In the genomic region with DNA sequence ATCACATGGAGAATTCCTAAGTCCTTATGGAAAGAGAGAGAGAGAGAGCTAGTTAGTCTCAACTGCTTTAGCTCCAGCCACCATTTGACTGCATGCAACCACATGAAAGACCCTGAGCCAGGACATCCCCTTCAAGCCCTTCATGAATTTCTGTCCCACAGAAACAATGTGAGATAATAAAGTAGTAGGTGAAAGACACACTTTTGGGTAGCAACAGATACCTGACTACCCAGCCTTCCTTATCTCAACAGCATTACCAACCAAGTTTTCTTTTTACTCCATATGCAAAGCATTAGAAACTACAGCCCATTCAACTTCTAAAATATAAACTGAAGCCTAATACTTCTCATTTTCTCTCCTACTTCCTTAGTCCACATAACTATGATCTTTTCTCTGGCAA, we compare ENCODE assay signal across 20 cellular contexts. TPM values are rescaled to one million over a fixed set of nuclear protein-coding genes. Genes with fewer than 3 reads are reported as not detected.
DNase-seq lines count a peak whose midpoint lies in the region; ATAC-seq lines count a peak whose summit lies in the region.
"Had no signal": no experiment of that assay in that cellular context is flagged by ENCODE, and none has a peak within 500 bp of the region (broad histone marks: within the 10 kb centered on the region; RNA-seq: fewer than 3 reads in every experiment).

No MANE protein-coding gene starts in this region.

- CTCF ChIA-PET in activated CD4-positive, alpha-beta T cell treated with anti-CD3 and anti-CD28 coated beads, Interleukin-2, amount 10 ng/mL, durations not matched to agents 7 days and 5 days (lab: Charles Lee) = interaction anchor here (0.9 to 1.0 kb wide), 2 partner anchors 10 to 16 kb away, joined by 3 to 4 read pairs; no protein-coding TSS in a partner anchor
- CTCF ChIA-PET in CD8-positive, alpha-beta memory T cell (lab: Charles Lee) = interaction anchor here (1.8 kb wide), 1 partner anchor 10 kb away, joined by 6 read pairs; no protein-coding TSS in a partner anchor
- CTCF ChIA-PET in activated CD8-positive, alpha-beta T cell treated with anti-CD3 and anti-CD28 coated beads, Interleukin-2, amount 10 ng/mL, durations not matched to agents 7 days and 5 days (lab: Charles Lee) = interaction anchor here (0.8 to 2.4 kb wide), 3 partner anchors 11 to 65 kb away, joined by 3 to 9 read pairs (median 5); no protein-coding TSS in a partner anchor

- H3K4me1 ChIP-seq in CD8-positive, alpha-beta memory T cell (ENCODE audit: insufficient read depth, low read length) = peaks cover 64% of the 10 kb centered on the region

- H3K27ac ChIP-seq in CD8-positive, alpha-beta memory T cell (ENCODE audit: low read depth, low read length) = no peak overlapping the region
- H3K27ac ChIP-seq: BLaER1 had no signal

- no peaks in the 10 kb centered on the region for H3K27me3 ChIP-seq in CD8-positive, alpha-beta memory T cell (ENCODE audit: insufficient read depth, low read length, poor library complexity, severe bottlenecking)
- H3K27me3 ChIP-seq: BLaER1 had no signal

- no peak for ATAC-seq in activated CD8-positive, alpha-beta T cell treated with anti-CD3 and anti-CD28 coated beads, Interleukin-2, amount 10 ng/mL, durations not matched to agents 7 days and 5 days
- no peak for ATAC-seq in naive thymus-derived CD8-positive, alpha-beta T cell
- ATAC-seq in GM19351 (IDR thresholded peaks at IDR 0.05; ENCODE audit: unreplicated experiment) = no peak
- ATAC-seq: HepG2 had no signal

- peaks cover 59% of the 10 kb centered on the region for H3K4me1 Mint-ChIP-seq in activated CD4-positive, alpha-beta T cell treated with anti-CD3 and anti-CD28 coated beads, Interleukin-2, amount 10 ng/mL, durations not matched to agents 7 days and 5 days
- H3K4me1 Mint-ChIP-seq in CD8-positive, alpha-beta memory T cell = peaks cover 60 to 68% (median 66%) of the 10 kb centered on the region in 3 donors
- H3K4me1 Mint-ChIP-seq in activated CD8-positive, alpha-beta T cell treated with anti-CD3 and anti-CD28 coated beads, Interleukin-2, amount 10 ng/mL, durations not matched to agents 7 days and 5 days (ENCODE audit: low read depth) = peaks cover 61% of the 10 kb centered on the region
- peaks cover 37 to 75% (median 61%) of the 10 kb centered on the region in 4 donors for H3K4me1 Mint-ChIP-seq in naive thymus-derived CD8-positive, alpha-beta T cell

- H3K36me3 ChIP-seq in CD8-positive, alpha-beta memory T cell (ENCODE audit: insufficient read depth, low read length) = no peaks in the 10 kb centered on the region
- H3K36me3 ChIP-seq: BLaER1 had no signal

- DNase-seq in activated CD4-positive, alpha-beta T cell treated with anti-CD3 and anti-CD28 coated beads, Interleukin-2, amount 10 ng/mL, durations not matched to agents 7 days and 5 days = no peak
- DNase-seq in activated CD4-positive, alpha-beta T cell treated with anti-CD3 and anti-CD28 coated beads, Interleukin-2, amount 50 U/mL, for 1 hour = no peak
- no peak for DNase-seq in CD8-positive, alpha-beta memory T cell
- DNase-seq in activated CD8-positive, alpha-beta T cell treated with anti-CD3 and anti-CD28 coated beads, Interleukin-2, amount 10 ng/mL, durations not matched to agents 7 days and 5 days = no peak
- DNase-seq in naive thymus-derived CD8-positive, alpha-beta T cell = no peak
- no peak for DNase-seq in AG08395 (ENCODE audit: low spot score)
- DNase-seq in DMS 273 treated with DMSO at 0.1 percent for 48 hours (lab: John Stamatoyannopoulos, UW) = no peak
- DNase-seq: DND-41, GOT3, KG1, NCI-H1436, NCI-H2029 treated with DMSO at 0.1 percent for 48 hours, NCI-H774, PC-3 had no signal

- peaks cover 50% of the 10 kb centered on the region for H3K9me3 Mint-ChIP-seq in activated CD4-positive, alpha-beta T cell treated with anti-CD3 and anti-CD28 coated beads, Interleukin-2, amount 10 ng/mL, durations not matched to agents 7 days and 5 days
- H3K9me3 Mint-ChIP-seq in CD8-positive, alpha-beta memory T cell = peaks cover 6 to 14% (median 8%) of the 10 kb centered on the region in 5 donors
- H3K9me3 Mint-ChIP-seq in activated CD8-positive, alpha-beta T cell treated with anti-CD3 and anti-CD28 coated beads, Interleukin-2, amount 10 ng/mL, durations not matched to agents 7 days and 5 days (ENCODE audit: insufficient read depth) = peaks cover 25% of the 10 kb centered on the region
- peaks cover 0 to 30% (median 20%) of the 10 kb centered on the region in 9 donors for H3K9me3 Mint-ChIP-seq in naive thymus-derived CD8-positive, alpha-beta T cell

- no peaks in the 10 kb centered on the region for H3K9me3 ChIP-seq in CD8-positive, alpha-beta memory T cell (ENCODE audit: low read length)

- no peak overlapping the region for H3K4me3 Mint-ChIP-seq in activated CD4-positive, alpha-beta T cell treated with anti-CD3 and anti-CD28 coated beads, Interleukin-2, amount 10 ng/mL, durations not matched to agents 7 days and 5 days
- H3K4me3 Mint-ChIP-seq in CD8-positive, alpha-beta memory T cell = peak overlapping the region in 2 of 7 donors; percentile 2 to 3
- no peak overlapping the region for H3K4me3 Mint-ChIP-seq in activated CD8-positive, alpha-beta T cell treated with anti-CD3 and anti-CD28 coated beads, Interleukin-2, amount 10 ng/mL, durations not matched to agents 7 days and 5 days
- peak overlapping the region in 6 of 10 donors; percentile 3 to 26 (median 12) for H3K4me3 Mint-ChIP-seq in naive thymus-derived CD8-positive, alpha-beta T cell

- H3K27ac Mint-ChIP-seq in activated CD4-positive, alpha-beta T cell treated with anti-CD3 and anti-CD28 coated beads, Interleukin-2, amount 10 ng/mL, durations not matched to agents 7 days and 5 days = peak overlapping the region; percentile 12
- peak overlapping the region in 5 of 8 donors; percentile 6 to 30 (median 18) for H3K27ac Mint-ChIP-seq in CD8-positive, alpha-beta memory T cell
- H3K27ac Mint-ChIP-seq in activated CD8-positive, alpha-beta T cell treated with anti-CD3 and anti-CD28 coated beads, Interleukin-2, amount 10 ng/mL, durations not matched to agents 7 days and 5 days = peak overlapping the region; percentile 13
- peak overlapping the region in 6 of 10 donors; percentile 4 to 92 (median 54) for H3K27ac Mint-ChIP-seq in naive thymus-derived CD8-positive, alpha-beta T cell

- no peak overlapping the region for H3K4me3 ChIP-seq in CD8-positive, alpha-beta memory T cell (ENCODE audit: low read length)
- H3K4me3 ChIP-seq: BLaER1 had no signal

- POLR2A ChIA-PET in activated CD4-positive, alpha-beta T cell treated with anti-CD3 and anti-CD28 coated beads, Interleukin-2, amount 10 ng/mL, durations not matched to agents 7 days and 5 days (lab: Charles Lee) = no interaction called here
- POLR2A ChIA-PET in CD8-positive, alpha-beta memory T cell (lab: Charles Lee) = no interaction called here
- POLR2A ChIA-PET in activated CD8-positive, alpha-beta T cell treated with anti-CD3 and anti-CD28 coated beads, Interleukin-2, amount 10 ng/mL, durations not matched to agents 7 days and 5 days (lab: Charles Lee) = no interaction called here
- POLR2A ChIA-PET in naive thymus-derived CD8-positive, alpha-beta T cell (lab: Charles Lee) = interaction anchor here (0.6 to 1.2 kb wide), 2 partner anchors 12 to 17 kb away, joined by 3 to 5 read pairs; no protein-coding TSS in a partner anchor

- peaks cover 64% of the 10 kb centered on the region for H3K36me3 Mint-ChIP-seq in activated CD4-positive, alpha-beta T cell treated with anti-CD3 and anti-CD28 coated beads, Interleukin-2, amount 10 ng/mL, durations not matched to agents 7 days and 5 days (ENCODE audit: low read depth)
- peaks cover 0 to 19% (median 2%) of the 10 kb centered on the region in 3 donors for H3K36me3 Mint-ChIP-seq in CD8-positive, alpha-beta memory T cell
- H3K36me3 Mint-ChIP-seq in activated CD8-positive, alpha-beta T cell treated with anti-CD3 and anti-CD28 coated beads, Interleukin-2, amount 10 ng/mL, durations not matched to agents 7 days and 5 days (ENCODE audit: low read depth) = peaks cover 54% of the 10 kb centered on the region
- peaks cover 0 to 28% (median 25%) of the 10 kb centered on the region in 3 donors for H3K36me3 Mint-ChIP-seq in naive thymus-derived CD8-positive, alpha-beta T cell

- H3K27me3 Mint-ChIP-seq in activated CD4-positive, alpha-beta T cell treated with anti-CD3 and anti-CD28 coated beads, Interleukin-2, amount 10 ng/mL, durations not matched to agents 7 days and 5 days = no peaks in the 10 kb centered on the region
- no peaks in the 10 kb centered on the region for H3K27me3 Mint-ChIP-seq in CD8-positive, alpha-beta memory T cell
- H3K27me3 Mint-ChIP-seq in activated CD8-positive, alpha-beta T cell treated with anti-CD3 and anti-CD28 coated beads, Interleukin-2, amount 10 ng/mL, durations not matched to agents 7 days and 5 days (ENCODE audit: low read depth) = no peaks in the 10 kb centered on the region
- H3K27me3 Mint-ChIP-seq in naive thymus-derived CD8-positive, alpha-beta T cell = no peaks in the 10 kb centered on the region

RNA-seq across cellular contexts. Expression of a gene that starts 23.2 kb away (rescaled TPM):
- 100 to 1,000 TPM in 1 of 2 experiments, 10 to 100 TPM in 1; 89.2 to 101 TPM for total RNA-seq in activated CD4-positive, alpha-beta T cell treated with anti-CD3 and anti-CD28 coated beads, Interleukin-2, amount 10 ng/mL, durations not matched to agents 7 days and 5 days
- 10 to 100 TPM; 39.9 to 40.6 TPM for total RNA-seq in CD8-positive, alpha-beta memory T cell
- 107 TPM for polyA plus RNA-seq in CD8-positive, alpha-beta memory T cell
- total RNA-seq in activated CD8-positive, alpha-beta T cell treated with anti-CD3 and anti-CD28 coated beads, Interleukin-2, amount 10 ng/mL, durations not matched to agents 7 days and 5 days = 100 to 1,000 TPM; 142 to 144 TPM
- 100 to 1,000 TPM; 128 TPM for total RNA-seq in naive thymus-derived CD8-positive, alpha-beta T cell
- polyA plus RNA-seq in naive thymus-derived CD8-positive, alpha-beta T cell = 100 to 1,000 TPM; 168 to 212 (median 183) TPM
- total RNA-seq: A172, HepG2, M059J, NCI-H460, PC-3 had no signal
- polyA plus RNA-seq: HepG2 had no signal

Comparison
In these comparisons a context has a peak if more than half of its experiments do, and no peak if none do; other contexts are left out.
1. H3K4me3 Mint-ChIP-seq: peak in naive thymus-derived CD8-positive, alpha-beta T cell (6 of 10); none in activated CD4-positive, alpha-beta T cell treated with anti-CD3 and anti-CD28 coated beads, Interleukin-2, amount 10 ng/mL, durations not matched to agents 7 days and 5 days (single experiment) and activated CD8-positive, alpha-beta T cell treated with anti-CD3 and anti-CD28 coated beads, Interleukin-2, amount 10 ng/mL, durations not matched to agents 7 days and 5 days (single experiment).
2. Peak in every context shown above with its lines, with median percentiles within 50 percentile points of each other: H3K27ac Mint-ChIP-seq.